ENCODE assay signal across 1 cellular context in genomic region chr1:155167166-155168104, GRCh38.
TF ChIP-seq lines count a peak whose summit lies in the region.

No MANE protein-coding gene starts in this region.

TF ChIP-seq in GM12878, 131 proteins besides CTCF, POLR2A, EP300 and RAD21:
- TF ChIP-seq POU2F2 (IDR thresholded peaks at IDR 0.05; ENCODE audit: borderline replicate concordance, low read depth, low read length), result no peak
- TF ChIP-seq LARP7 (IDR thresholded peaks at IDR 0.05), result peak; percentile 39; the same call in 1 of the 2 replicates
- peak; percentile 67; the same call in 1 of the 2 replicates for TF ChIP-seq RB1 (IDR thresholded peaks at IDR 0.05; ENCODE audit: borderline replicate concordance)
- peak; percentile 62; the same call in 1 of the 2 replicates for TF ChIP-seq ZNF207 (IDR thresholded peaks at IDR 0.05; ENCODE audit: borderline replicate concordance)
- TF ChIP-seq SMARCA5 (IDR thresholded peaks at IDR 0.05), result peak; percentile 72; the same call in 1 of the 2 replicates
- TF ChIP-seq CHD1 (IDR thresholded peaks at IDR 0.05; ENCODE audit: low read depth, low read length), result no peak
- TF ChIP-seq ETV6 (conservative IDR thresholded peaks at IDR 0.05 in 1 of 2, IDR thresholded peaks at IDR 0.05 in 1 of 2; ENCODE audit: borderline replicate concordance in 1 of 2, low read depth in 1 of 2), result no peak
- TF ChIP-seq E2F4 (IDR thresholded peaks at IDR 0.05; ENCODE audit: low read depth, low read length), result no peak
- peak; percentile 77 for TF ChIP-seq SMC3 (IDR thresholded peaks at IDR 0.05; ENCODE audit: borderline replicate concordance, low read length)
- TF ChIP-seq IRF4 (IDR thresholded peaks at IDR 0.05; ENCODE audit: low read depth, low read length), result 0 out of 2 replicates have a peak, but pooled peaks have one; percentile 29
- no peak for TF ChIP-seq FOXK2 (IDR thresholded peaks at IDR 0.05)
- TF ChIP-seq YY1 (IDR thresholded peaks at IDR 0.05; ENCODE audit: low read depth, low read length), result peak; percentile 65; the same call in 1 of the 2 replicates
- 0 out of 2 replicates have a peak, but pooled peaks have one; percentile 23 for TF ChIP-seq MXI1 (IDR thresholded peaks at IDR 0.05; ENCODE audit: low read depth, low read length)
TF ChIP-seq in GM12878: peak in this region for 8.
